8 cellular contexts compared by ENCODE assay signal in genomic region chr19:1068111-1069001, GRCh38. TPM values are rescaled to one million over a fixed set of nuclear protein-coding genes. Genes with fewer than 3 reads are reported as not detected.
DNase-seq lines count a peak whose midpoint lies in the region; ATAC-seq and TF ChIP-seq lines count a peak whose summit lies in the region.

No MANE protein-coding gene starts in this region.

- H3K4me3 ChIP-seq in heart left ventricle (peak overlapping the region in 10 of 12 donors; percentile 30 to 80 (median 46)), suprapubic skin (peak overlapping the region; percentile 52)

- no peaks in the 10 kb centered on the region for H3K27me3 Mint-ChIP-seq in activated CD4-positive, alpha-beta memory T cell treated with anti-CD3 and anti-CD28 coated beads, Interleukin-2, amount 10 ng/mL, durations not matched to agents 7 days and 5 days

- H3K27me3 ChIP-seq in heart left ventricle, result peaks cover 33 to 92% (median 51%) of the 10 kb centered on the region in 9 donors
- H3K27me3 ChIP-seq in suprapubic skin, result peaks cover 41% of the 10 kb centered on the region

- peaks cover 5 to 62% (median 26%) of the 10 kb centered on the region in 12 donors for H3K4me1 ChIP-seq in heart left ventricle
- peaks cover 62% of the 10 kb centered on the region for H3K4me1 ChIP-seq in suprapubic skin

- intact Hi-C loops in heart left ventricle (cut with DNase I), result no loop called here

- CTCF ChIA-PET in activated CD4-positive, alpha-beta memory T cell treated with anti-CD3 and anti-CD28 coated beads, Interleukin-2, amount 10 ng/mL, durations not matched to agents 7 days and 5 days (lab: Charles Lee), result interaction anchor here (0.8 to 1.8 kb wide), 5 partner anchors 11 to 190 kb away, joined by 3 to 7 read pairs (median 3); no protein-coding TSS in a partner anchor

- DNase-seq in Kasumi-1 (lab: John Stamatoyannopoulos, UW) (peak; percentile 21 to 53), heart left ventricle (peak; percentile 51 to 87 (median 66)), suprapubic skin (ENCODE audit: low spot score in 2 of 2) (peak in 1 of 2 donors; percentile 76), NCI-H748 (lab: John Stamatoyannopoulos, UW; ENCODE audit: unreplicated experiment) (no peak), NCI-H1694 treated with DMSO at 0.1 percent for 48 hours (lab: John Stamatoyannopoulos, UW) (no peak)
- peak; percentile 84 for DNase-seq in activated CD4-positive, alpha-beta memory T cell treated with anti-CD3 and anti-CD28 coated beads, Interleukin-2, amount 10 ng/mL, durations not matched to agents 7 days and 5 days

- H3K4me3 Mint-ChIP-seq in activated CD4-positive, alpha-beta memory T cell treated with anti-CD3 and anti-CD28 coated beads, Interleukin-2, amount 10 ng/mL, durations not matched to agents 7 days and 5 days, result peak overlapping the region; percentile 97

- H3K27ac Mint-ChIP-seq in activated CD4-positive, alpha-beta memory T cell treated with anti-CD3 and anti-CD28 coated beads, Interleukin-2, amount 10 ng/mL, durations not matched to agents 7 days and 5 days, result peak overlapping the region; percentile 95

- H3K27ac ChIP-seq in heart left ventricle (peak overlapping the region in 7 of 12 donors; percentile 42 to 97 (median 54)), suprapubic skin (peak overlapping the region; percentile 26)

- peaks cover 60% of the 10 kb centered on the region for H3K4me1 Mint-ChIP-seq in activated CD4-positive, alpha-beta memory T cell treated with anti-CD3 and anti-CD28 coated beads, Interleukin-2, amount 10 ng/mL, durations not matched to agents 7 days and 5 days

- TF ChIP-seq POLR2A in heart left ventricle (IDR thresholded peaks at IDR 0.05) (no peak), suprapubic skin (IDR thresholded peaks at IDR 0.05) (no peak)

- H3K36me3 ChIP-seq in heart left ventricle, result peaks cover 0 to 26% (median 0%) of the 10 kb centered on the region in 9 donors
- H3K36me3 ChIP-seq in suprapubic skin, result no peaks in the 10 kb centered on the region

- POLR2A ChIA-PET in activated CD4-positive, alpha-beta memory T cell treated with anti-CD3 and anti-CD28 coated beads, Interleukin-2, amount 10 ng/mL, durations not matched to agents 7 days and 5 days (lab: Charles Lee), result interaction anchor here (0.7 to 6.0 kb wide), 19 partner anchors 11 to 201 kb away, joined by 3 to 334 read pairs (median 8); partner anchors contain the start of genes ABCA7, CBARP, CIRBP and CNN2

- ATAC-seq in heart left ventricle, result peak in 2 of 4 donors; percentile 30 to 38
- no peak for ATAC-seq in HG03097 (IDR thresholded peaks at IDR 0.05; ENCODE audit: low FRiP score, unreplicated experiment)
- ATAC-seq in HG03565 (IDR thresholded peaks at IDR 0.05; ENCODE audit: unreplicated experiment), result no peak

- no peaks in the 10 kb centered on the region for H3K9me3 Mint-ChIP-seq in activated CD4-positive, alpha-beta memory T cell treated with anti-CD3 and anti-CD28 coated beads, Interleukin-2, amount 10 ng/mL, durations not matched to agents 7 days and 5 days

- WGBS in heart left ventricle, 4 donors, result 63 to 85% (median 73%) methylated on average over 25 to 44 of the region's 44 CpGs
- 65% methylated on average over 20 of the region's 44 CpGs for WGBS in suprapubic skin

- no peaks in the 10 kb centered on the region for H3K9me3 ChIP-seq in heart left ventricle
- H3K9me3 ChIP-seq in suprapubic skin, result no peaks in the 10 kb centered on the region

- H3K36me3 Mint-ChIP-seq in activated CD4-positive, alpha-beta memory T cell treated with anti-CD3 and anti-CD28 coated beads, Interleukin-2, amount 10 ng/mL, durations not matched to agents 7 days and 5 days (ENCODE audit: low read depth), result peaks cover 45% of the 10 kb centered on the region

- no peak for TF ChIP-seq EP300 in suprapubic skin (IDR thresholded peaks at IDR 0.05)

- TF ChIP-seq CTCF in heart left ventricle (IDR thresholded peaks at IDR 0.05) (no peak), suprapubic skin (IDR thresholded peaks at IDR 0.05) (no peak)

RNA-seq across cellular contexts. Expression of gene ARHGAP45, which starts 1.4 kb away (rescaled TPM):
- total RNA-seq in activated CD4-positive, alpha-beta memory T cell treated with anti-CD3 and anti-CD28 coated beads, Interleukin-2, amount 10 ng/mL, durations not matched to agents 7 days and 5 days, result 100 to 1,000 TPM; 419 to 437 TPM
- total RNA-seq in heart left ventricle (10 to 100 TPM in 3 of 9 donors, 1 to 10 TPM in 6; 1.6 to 38.2 (median 5.1) TPM), suprapubic skin (10 to 100 TPM; 11.5 to 13.4 (median 12.6) TPM)
- 1 to 10 TPM; 4.1 to 4.7 TPM for polyA plus RNA-seq in heart left ventricle

RNA-seq across cellular contexts. Expression of gene POLR2E, which starts 26.8 kb away (rescaled TPM):
- 100 to 1,000 TPM; 116 to 120 TPM for total RNA-seq in activated CD4-positive, alpha-beta memory T cell treated with anti-CD3 and anti-CD28 coated beads, Interleukin-2, amount 10 ng/mL, durations not matched to agents 7 days and 5 days
- total RNA-seq in heart left ventricle (100 to 1,000 TPM; 116 to 220 (median 139) TPM), suprapubic skin (100 to 1,000 TPM in 3 of 4 donors, 10 to 100 TPM in 1; 84.1 to 142 (median 111) TPM)
- polyA plus RNA-seq in heart left ventricle, result 100 to 1,000 TPM; 161 to 209 TPM

RNA-seq across cellular contexts. Expression of gene ABCA7, which starts 28.4 kb away (rescaled TPM):
- 10 to 100 TPM; 92.7 to 95.1 TPM for total RNA-seq in activated CD4-positive, alpha-beta memory T cell treated with anti-CD3 and anti-CD28 coated beads, Interleukin-2, amount 10 ng/mL, durations not matched to agents 7 days and 5 days
- total RNA-seq in heart left ventricle, result 10 to 100 TPM in 4 of 9 donors, 1 to 10 TPM in 5; 5.9 to 12.4 (median 9.2) TPM
- polyA plus RNA-seq in heart left ventricle, result 1 to 10 TPM; 2.9 to 8.8 TPM
- 10 to 100 TPM; 29.8 to 97.6 (median 47.5) TPM for total RNA-seq in suprapubic skin

RNA-seq across cellular contexts. Expression of gene GPX4, which starts 35.4 kb away (rescaled TPM):
- total RNA-seq in activated CD4-positive, alpha-beta memory T cell treated with anti-CD3 and anti-CD28 coated beads, Interleukin-2, amount 10 ng/mL, durations not matched to agents 7 days and 5 days, result 100 to 1,000 TPM; 141 to 148 TPM
- 100 to 1,000 TPM; 251 to 590 (median 289) TPM for total RNA-seq in heart left ventricle
- polyA plus RNA-seq in heart left ventricle, result 100 to 1,000 TPM; 377 to 558 TPM
- 100 to 1,000 TPM; 267 to 359 (median 344) TPM for total RNA-seq in suprapubic skin

RNA-seq across cellular contexts. Expression of gene CNN2, which starts 41.9 kb away (rescaled TPM):
- 100 to 1,000 TPM; 513 to 519 TPM for total RNA-seq in activated CD4-positive, alpha-beta memory T cell treated with anti-CD3 and anti-CD28 coated beads, Interleukin-2, amount 10 ng/mL, durations not matched to agents 7 days and 5 days
- total RNA-seq in heart left ventricle (10 to 100 TPM; 26.2 to 98.5 (median 61.6) TPM), suprapubic skin (10 to 100 TPM; 44.0 to 75.1 (median 68.4) TPM)
- polyA plus RNA-seq in heart left ventricle, result 10 to 100 TPM; 43.8 to 45.3 TPM

Comparison
In these comparisons a context has a peak if more than half of its experiments do, and no peak if none do; other contexts are left out.
1. DNase-seq: peak in Kasumi-1 (2 of 2), activated CD4-positive, alpha-beta memory T cell treated with anti-CD3 and anti-CD28 coated beads, Interleukin-2, amount 10 ng/mL, durations not matched to agents 7 days and 5 days (single experiment) and heart left ventricle (5 of 5); none in NCI-H748 (single experiment) and NCI-H1694 treated with DMSO at 0.1 percent for 48 hours (single experiment).
2. RNA of gene ARHGAP45, which starts 1.4 kb away (total RNA-seq): 419 to 437 TPM in activated CD4-positive, alpha-beta memory T cell treated with anti-CD3 and anti-CD28 coated beads, Interleukin-2, amount 10 ng/mL, durations not matched to agents 7 days and 5 days; 11.5 to 13.4 TPM in suprapubic skin and 1.6 to 38.2 TPM in heart left ventricle; every median in the first group is over 10 times any median in the second.